ENCODE assay signal across 8 cellular contexts in the genomic region with DNA sequence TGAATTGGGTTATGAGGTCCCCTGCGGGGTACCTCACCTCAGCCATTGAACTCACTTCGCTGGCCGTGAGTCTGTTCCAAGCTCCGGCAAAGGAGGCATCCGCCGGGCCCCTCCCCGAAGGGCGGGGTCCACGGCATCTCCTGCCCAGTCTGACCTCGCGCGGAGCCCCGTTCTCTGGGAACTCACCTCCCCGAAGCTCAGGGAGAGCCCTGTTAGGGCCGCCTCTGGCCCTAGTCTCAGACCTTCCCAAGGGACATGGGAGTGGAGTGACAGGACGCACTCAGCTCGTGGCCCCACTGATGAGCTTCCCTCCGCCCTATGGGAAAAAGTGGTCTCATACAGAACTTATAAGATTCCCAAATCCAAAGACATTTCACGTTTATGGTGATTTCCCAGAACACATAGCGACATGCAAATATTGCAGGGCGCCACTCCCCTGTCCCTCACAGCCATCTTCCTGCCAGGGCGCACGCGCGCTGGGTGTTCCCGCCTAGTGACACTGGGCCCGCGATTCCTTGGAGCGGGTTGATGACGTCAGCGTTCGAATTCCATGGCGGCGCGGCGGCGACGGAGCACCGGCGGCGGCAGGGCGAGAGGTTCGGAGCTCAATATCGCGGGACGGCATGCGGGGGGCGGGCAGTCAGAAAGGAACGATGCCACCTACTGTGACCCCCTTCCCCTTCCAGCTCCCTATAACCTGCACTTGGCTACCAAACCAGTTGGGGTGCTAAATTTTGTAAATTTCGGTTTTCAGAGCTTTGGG. TPM values are rescaled to one million over a fixed set of nuclear protein-coding genes. Genes with fewer than 3 reads are reported as not detected.
A peak's percentile ranks its signal among the peaks of the same experiment; 100 is the strongest.
DNase-seq lines count a peak whose midpoint lies in the region; ATAC-seq, FAIRE-seq and TF ChIP-seq lines count a peak whose summit lies in the region.

TSS of gene PARP2 (plus strand) at position 544 of the 763 bp plus-strand sequence. CDS start at position 551, 7 bp downstream.

- H2AFZ ChIP-seq in OCI-LY1 (ENCODE audit: low read length): peak within 1 kb of the TSS; percentile 89

- H3K4me1 ChIP-seq in HUES64 (ENCODE audit: insufficient read depth, low read length) (no peaks in the 10 kb centered on the region), OCI-LY1 (ENCODE audit: insufficient read depth, low read length, severe bottlenecking) (peaks cover 14% of the 10 kb centered on the region), mesodermal cell (ENCODE audit: control insufficient read depth, insufficient read depth, low read length, poor library complexity, severe bottlenecking) (peaks cover 3% of the 10 kb centered on the region)

- no peaks in the 10 kb centered on the region for H3F3A ChIP-seq in OCI-LY1 (ENCODE audit: insufficient read depth, low read length)

- H3K9me2 ChIP-seq in OCI-LY1 (ENCODE audit: low read depth, low read length): no peaks in the 10 kb centered on the region

- peak within 1 kb of the TSS; percentile 96 for H3K27ac ChIP-seq in HUES64 (ENCODE audit: low read depth, low read length)
- peak within 1 kb of the TSS; percentile 72 for H3K27ac ChIP-seq in OCI-LY1 (ENCODE audit: low read depth, low read length, poor library complexity, severe bottlenecking)
- peak within 1 kb of the TSS; percentile 99 for H3K27ac ChIP-seq in mesodermal cell (ENCODE audit: low read depth, low read length, severe bottlenecking)

- H3K36me3 ChIP-seq in HUES64 (ENCODE audit: insufficient read depth, low read length) (peaks cover 33% of the 10 kb centered on the region), OCI-LY1 (ENCODE audit: insufficient read depth, low read length) (peaks cover 30% of the 10 kb centered on the region), mesodermal cell (ENCODE audit: control insufficient read depth, insufficient read depth, low read length) (peaks cover 31% of the 10 kb centered on the region)

- H3K4me3 ChIP-seq in HUES64 (ENCODE audit: low read length) (peak within 1 kb of the TSS; percentile 89), OCI-LY1 (ENCODE audit: low read depth, low read length, poor library complexity, severe bottlenecking) (peak within 1 kb of the TSS; percentile 77), mesodermal cell (ENCODE audit: extremely low read depth, insufficient read depth, low read length, poor library complexity, severe bottlenecking) (peak within 1 kb of the TSS; percentile 85)

- H3K27me3 ChIP-seq in HUES64 (ENCODE audit: insufficient read depth, low read length) (no peaks in the 10 kb centered on the region), OCI-LY1 (ENCODE audit: insufficient read depth, low read length) (no peaks in the 10 kb centered on the region)

- peak; percentile 97 for DNase-seq in D341Med (ENCODE audit: low spot score)
- DNase-seq in activated CD8-positive, alpha-beta memory T cell treated with anti-CD3 and anti-CD28 coated beads, Interleukin-2, amount 50 U/mL, for 4 hours: peak; percentile 87
- peak; percentile 81 to 87 for DNase-seq in stimulated activated CD8-positive, alpha-beta memory T cell treated with anti-CD3 and anti-CD28 coated beads, Interleukin-15, amount 100 ng/mL, for 4 hours (ENCODE audit: low read depth in 2 of 2)

- H3K9me3 ChIP-seq in HUES64 (ENCODE audit: insufficient read depth, low read depth, low read length) (no peaks in the 10 kb centered on the region), OCI-LY1 (ENCODE audit: low read length) (no peaks in the 10 kb centered on the region), mesodermal cell (ENCODE audit: control insufficient read depth, low read length) (no peaks in the 10 kb centered on the region)

- no peaks in the 10 kb centered on the region for H3K79me2 ChIP-seq in OCI-LY1 (ENCODE audit: insufficient read depth, low read length)

- H3K9ac ChIP-seq in HUES64 (ENCODE audit: low read depth, low read length) (peak within 1 kb of the TSS; percentile 96), OCI-LY1 (ENCODE audit: low read length) (peak within 1 kb of the TSS; percentile 80)

- peak; percentile 99 for FAIRE-seq in endometrium (lab: Jason Lieb, UNC)

- WGBS in HUES64: under 1% methylated on average over 50 of the region's 50 CpGs
- 0 to 1% methylated on average over 27 to 33 of the region's 50 CpGs for WGBS in mesodermal cell (ENCODE audit: insufficient coverage in 2 of 2), 2 experiments

- TF ChIP-seq CTCF in OCI-LY1 (IDR thresholded peaks at IDR 0.05; ENCODE audit: low read length): peak; percentile 22; the same call in 1 of the 2 replicates

- peak; percentile 87 for ATAC-seq in GM21447 (IDR thresholded peaks at IDR 0.05; ENCODE audit: unreplicated experiment)

- peak within 1 kb of the TSS; percentile 82 for H3K4me2 ChIP-seq in OCI-LY1 (ENCODE audit: low read length)

- H4K20me1 ChIP-seq in OCI-LY1 (ENCODE audit: insufficient read depth, low read length): no peaks in the 10 kb centered on the region

RNA-seq across cellular contexts. Expression of gene PARP2, which starts in this region (rescaled TPM):
- 32.3 TPM for polyA plus RNA-seq in HUES64 (2013, experiment 1 of 2)
- 32.4 TPM for polyA plus RNA-seq in HUES64 (2013, experiment 2 of 2)
- 37.3 TPM for polyA plus RNA-seq in mesodermal cell (2013, experiment 1 of 2)
- polyA plus RNA-seq in mesodermal cell (2013, experiment 2 of 2): 41.2 TPM

Comparison
In these comparisons a context has a peak if more than half of its experiments do, and no peak if none do; other contexts are left out.
1. Peak in every context shown above with its lines: DNase-seq, ATAC-seq, H3K4me3 ChIP-seq and H3K27ac ChIP-seq.